In the genomic region with DNA sequence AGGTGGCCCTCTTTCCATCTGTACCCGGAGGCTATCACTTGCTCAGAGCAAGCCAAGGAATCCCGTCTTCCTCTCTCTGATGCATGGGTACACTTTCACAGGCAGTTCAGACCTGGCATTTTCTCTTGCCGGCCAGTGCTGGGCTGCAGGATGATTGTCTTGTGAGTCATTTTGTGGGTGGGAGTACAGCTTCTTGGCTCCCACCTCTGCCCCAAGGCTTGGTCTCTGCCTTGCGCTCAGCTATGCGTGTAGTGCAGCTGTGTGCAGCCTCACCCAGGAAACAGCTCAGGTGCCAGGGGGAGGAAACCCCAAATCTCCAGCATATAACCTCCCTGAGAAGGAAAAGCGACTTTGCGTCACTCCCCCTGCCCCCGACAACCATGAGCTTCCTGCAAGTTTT, we compare ENCODE assay signal across 1 cellular context.
TF ChIP-seq lines count a peak whose summit lies in the region.

No MANE protein-coding gene starts in this region.

TF ChIP-seq in H1, 55 proteins besides CTCF, POLR2A, EP300 and RAD21:
- TF ChIP-seq E2F6 (IDR thresholded peaks at IDR 0.05): no peak
- no peak for TF ChIP-seq YY1 (IDR thresholded peaks at IDR 0.05; ENCODE audit: low read depth, low read length)
- TF ChIP-seq FOSL1 (IDR thresholded peaks at IDR 0.05; ENCODE audit: insufficient read depth, low read depth, low read length): no peak
- no peak for TF ChIP-seq JUN (IDR thresholded peaks at IDR 0.05; ENCODE audit: low read depth, low read length)
- TF ChIP-seq CHD7 (IDR thresholded peaks at IDR 0.05; ENCODE audit: insufficient replicate concordance, low read length): no peak
